ENCODE assay signal across 8 cellular contexts in genomic region chr11:4187055-4187988, GRCh38.
DNase-seq lines count a peak whose midpoint lies in the region; ATAC-seq and TF ChIP-seq lines count a peak whose summit lies in the region.

No MANE protein-coding gene starts in this region.

- H3K9me2 ChIP-seq in SU-DHL-6 (replicated peaks; ENCODE audit: insufficient read depth, low read length) = no peaks in the 10 kb centered on the region

- H3K27ac ChIP-seq in SU-DHL-6 (ENCODE audit: low read depth, low read length) (no peak overlapping the region), parathyroid adenoma (peak overlapping the region; percentile 67), tibial artery (peak overlapping the region; percentile 53 to 66)

- intact Hi-C loops in cardiac septum (cut with DNase I) (loop anchor here (1.0 kb wide), 1 partner anchor 306 kb away; no protein-coding TSS in a partner anchor), tibial artery (cut with DNase I; ENCODE audit: low total_unique reads) (loop anchor here (1.0 kb wide), 1 partner anchor 306 kb away; no protein-coding TSS in a partner anchor)

- H3K9ac ChIP-seq in SU-DHL-6 (ENCODE audit: low read length) (peak overlapping the region; percentile 30), parathyroid adenoma (no peak overlapping the region)

- H3F3A ChIP-seq in SU-DHL-6 (ENCODE audit: insufficient read depth) = no peaks in the 10 kb centered on the region

- H2AFZ ChIP-seq in SU-DHL-6 (ENCODE audit: low read depth, low read length, severe bottlenecking) (peak overlapping the region; percentile 78), parathyroid adenoma (peak overlapping the region; percentile 95)

- ATAC-seq in HG02571 (IDR thresholded peaks at IDR 0.05; ENCODE audit: unreplicated experiment) = peak; percentile 93

- H3K4me3 ChIP-seq in SU-DHL-6 (ENCODE audit: insufficient read depth, low read length, poor library complexity, severe bottlenecking) = peak overlapping the region; percentile 24
- peak overlapping the region; percentile 47 for H3K4me3 ChIP-seq in parathyroid adenoma (ENCODE audit: low read depth, low read length)
- H3K4me3 ChIP-seq in tibial artery = peak overlapping the region; percentile 53 to 63

- TF ChIP-seq CTCF in GM10266 (IDR thresholded peaks at IDR 0.05; ENCODE audit: control insufficient read depth, insufficient read depth, low read depth, missing control alignments) = peak; percentile 100
- TF ChIP-seq CTCF in SU-DHL-6 (IDR thresholded peaks at IDR 0.05; ENCODE audit: insufficient read depth, low read length, poor library complexity, severe bottlenecking) = peak; percentile 91
- TF ChIP-seq CTCF in parathyroid adenoma (IDR thresholded peaks at IDR 0.05) = peak; percentile 85
- peak; percentile 94 to 97 for TF ChIP-seq CTCF in tibial artery (IDR thresholded peaks at IDR 0.05)

- DNase-seq in GM10266 (ENCODE audit: extremely low spot score) = peak; percentile 88
- DNase-seq in MV-4-11 (lab: John Stamatoyannopoulos, UW) = peak; percentile 49
- DNase-seq in activated naive CD8-positive, alpha-beta T cell treated with anti-CD3 and anti-CD28 coated beads, Interleukin-2, amount 50 U/mL, for 16 hours (ENCODE audit: low read depth, low spot score) = peak; percentile 76
- DNase-seq in cardiac septum (ENCODE audit: low spot score) = peak; percentile 94
- DNase-seq in tibial artery = peak; percentile 93 to 94

- no peaks in the 10 kb centered on the region for H4K20me1 ChIP-seq in SU-DHL-6 (ENCODE audit: low read depth, low read length)

- H3K9me3 ChIP-seq in SU-DHL-6 (ENCODE audit: insufficient read depth, low read length) (no peaks in the 10 kb centered on the region), parathyroid adenoma (ENCODE audit: control insufficient read depth, low read length) (no peaks in the 10 kb centered on the region), tibial artery (no peaks in the 10 kb centered on the region)

- H3K36me3 ChIP-seq in SU-DHL-6 (ENCODE audit: low read length) = no peaks in the 10 kb centered on the region
- H3K36me3 ChIP-seq in parathyroid adenoma (ENCODE audit: control insufficient read depth, insufficient read depth, low read length) = no peaks in the 10 kb centered on the region
- H3K36me3 ChIP-seq in tibial artery = no peaks in the 10 kb centered on the region

- H3K4me1 ChIP-seq in parathyroid adenoma (no peaks in the 10 kb centered on the region), tibial artery (peaks cover 0 to 30% (median 21%) of the 10 kb centered on the region in 4 donors)

- H3K27me3 ChIP-seq in SU-DHL-6 (ENCODE audit: low read length) (no peaks in the 10 kb centered on the region), parathyroid adenoma (ENCODE audit: control insufficient read depth, insufficient read depth, low read length) (no peaks in the 10 kb centered on the region), tibial artery (no peaks in the 10 kb centered on the region)

- H3K4me2 ChIP-seq in SU-DHL-6 (ENCODE audit: low read depth, low read length, poor library complexity, severe bottlenecking) (peak overlapping the region; percentile 48), parathyroid adenoma (ENCODE audit: low read length) (peak overlapping the region; percentile 72)

- H3K79me2 ChIP-seq in SU-DHL-6 (ENCODE audit: insufficient read depth, low read length) (no peaks in the 10 kb centered on the region), parathyroid adenoma (no peaks in the 10 kb centered on the region)
